25 cellular contexts compared by ENCODE assay signal in genomic region chr1:51673279-51673678, GRCh38.
"Had no signal": no experiment of that assay in that cellular context is flagged by ENCODE, and none has a peak within 500 bp of the region (broad histone marks: within the 10 kb centered on the region; RNA-seq: fewer than 3 reads in every experiment).

No MANE protein-coding gene starts in this region.

- H3K27ac ChIP-seq: colonic mucosa, esophagus muscularis mucosa, parathyroid adenoma, suprapubic skin, transverse colon, vagina had no signal

- H2AFZ ChIP-seq: parathyroid adenoma had no signal

- H3K9me3 ChIP-seq: colonic mucosa, esophagus muscularis mucosa, mucosa of descending colon, suprapubic skin, transverse colon, vagina had no signal

- DNase-seq: colonic mucosa; effector CD8-positive, alpha-beta T cell; endodermal cell; foreskin melanocyte; hypothalamus; immature natural killer cell; islet precursor cell; kidney glomerular epithelial cell; mesenchymal stem cell; mucosa of descending colon; naive B cell; stimulated activated CD4-positive, alpha-beta T cell treated with anti-CD3 and anti-CD28 coated beads, Interleukin-12 subunit alpha, Interleukin-12 subunit beta, amount 100 ng/mL, for 4 hours; stimulated activated CD4-positive, alpha-beta T cell treated with anti-CD3 and anti-CD28 coated beads, Interleukin-1b, Interleukin-23, amount 100 ng/mL, for 48 hours; stimulated activated CD4-positive, alpha-beta T cell treated with anti-CD3 and anti-CD28 coated beads, Interleukin-4, amount 100 ng/mL, for 1 hour; stimulated activated CD8-positive, alpha-beta memory T cell treated with anti-CD3 and anti-CD28 coated beads, Interleukin-4, amount 100 ng/mL, for 48 hours; stimulated activated naive CD4-positive, alpha-beta T cell; stimulated activated naive CD8-positive, alpha-beta T cell treated with anti-CD3 and anti-CD28 coated beads, Interleukin-15, amount 100 ng/mL, for 72 hours; transverse colon had no signal

- H3K4me1 ChIP-seq: colonic mucosa, parathyroid adenoma had no signal

- H3K36me3 ChIP-seq: colonic mucosa, suprapubic skin, transverse colon, vagina had no signal

- H3K4me3 ChIP-seq: colonic mucosa, esophagus muscularis mucosa, mucosa of descending colon, smooth muscle cell, suprapubic skin, transverse colon, vagina had no signal

- ATAC-seq: mucosa of descending colon; natural killer cell treated with Interleukin-12 subunit alpha and Interleukin-12 subunit beta and Interleukin-15 and Interleukin-18, amount 100 ng/mL, for 72 hours; sciatic nerve; stimulated activated naive CD8-positive, alpha-beta T cell treated with anti-CD3 and anti-CD28 coated beads, Interleukin-15, amount 100 ng/mL, for 72 hours had no signal

- H3K9ac ChIP-seq: parathyroid adenoma had no signal

- H3K4me2 ChIP-seq: smooth muscle cell had no signal

- H3K27me3 ChIP-seq: colonic mucosa, esophagus muscularis mucosa, suprapubic skin, transverse colon, vagina had no signal
